ENCODE assay signal across 9 cellular contexts in the genomic region with DNA sequence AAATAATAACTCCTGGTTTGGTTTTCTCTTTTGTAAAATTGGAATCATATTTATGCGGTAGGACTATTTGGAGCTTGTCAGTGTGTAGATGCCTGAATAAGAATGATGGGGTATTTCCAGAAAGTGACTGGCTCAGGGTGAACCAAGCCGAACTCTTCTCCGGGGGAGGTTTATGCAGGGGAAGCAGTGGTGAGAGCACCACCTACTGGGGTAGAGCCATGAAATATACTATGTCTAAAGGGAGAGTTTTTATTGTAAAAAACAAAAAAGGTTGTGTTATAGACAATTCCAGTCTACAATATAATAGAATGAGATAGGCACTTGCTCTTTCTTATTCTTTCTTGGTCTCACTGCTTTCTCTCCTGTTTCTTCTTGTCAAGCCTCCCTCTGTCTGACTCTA.
DNase-seq lines count a peak whose midpoint lies in the region; ATAC-seq and TF ChIP-seq lines count a peak whose summit lies in the region.
"Had no signal": no experiment of that assay in that cellular context is flagged by ENCODE, and none has a peak within 500 bp of the region (broad histone marks: within the 10 kb centered on the region; RNA-seq: fewer than 3 reads in every experiment).

No MANE protein-coding gene starts in this region.

- WGBS in gastroesophageal sphincter (ENCODE audit: low coverage in 1 of 2), 2 donors, result 40 to 43% methylated on average over 1 to 3 of the region's 3 CpGs

- no peaks in the 10 kb centered on the region for H3K27me3 ChIP-seq in gastroesophageal sphincter

- peak; percentile 36 for TF ChIP-seq CTCF in fibroblast of villous mesenchyme (IDR thresholded peaks at IDR 0.05; ENCODE audit: insufficient read depth, low read depth, low read length)
- TF ChIP-seq CTCF in gastroesophageal sphincter (IDR thresholded peaks at IDR 0.05), result no peak

- H3K4me3 ChIP-seq in fibroblast of villous mesenchyme (ENCODE audit: low read depth, low read length) (no peak overlapping the region), gastroesophageal sphincter (no peak overlapping the region)

- no peaks in the 10 kb centered on the region for H3K36me3 ChIP-seq in gastroesophageal sphincter

- no peak for TF ChIP-seq POLR2A in gastroesophageal sphincter (IDR thresholded peaks at IDR 0.05)

- ATAC-seq in GM18870 (IDR thresholded peaks at IDR 0.05; ENCODE audit: unreplicated experiment) (peak; percentile 50), gastroesophageal sphincter (no peak)

- DNase-seq in A172 (ENCODE audit: low spot score) (peak; percentile 8), NCI-H748 (lab: John Stamatoyannopoulos, UW; ENCODE audit: unreplicated experiment) (peak; percentile 60), fibroblast of villous mesenchyme (ENCODE audit: low read depth) (peak; percentile 5), MV-4-11 (lab: John Stamatoyannopoulos, UW) (no peak), cardiac septum (ENCODE audit: low spot score) (no peak)
- DNase-seq in activated CD4-positive, CD25-positive, alpha-beta regulatory T cell treated with anti-CD3 and anti-CD28 coated beads, Interleukin-2, amount 50 U/mL, for 72 hours, result no peak
- DNase-seq: activated B cell treated with CpG ODN at 0.5 μM for 24 hours had no signal

- TF ChIP-seq EP300 in gastroesophageal sphincter (IDR thresholded peaks at IDR 0.05), result no peak

- no peak overlapping the region for H3K27ac ChIP-seq in gastroesophageal sphincter

- H3K9me3 ChIP-seq in gastroesophageal sphincter, result no peaks in the 10 kb centered on the region

- no peaks in the 10 kb centered on the region for H3K4me1 ChIP-seq in gastroesophageal sphincter

- intact Hi-C loops in cardiac septum (cut with DNase I), result no loop called here

Comparison
In these comparisons a context has a peak if more than half of its experiments do, and no peak if none do; other contexts are left out.
1. DNase-seq: peak in A172 (single experiment), NCI-H748 (single experiment) and fibroblast of villous mesenchyme (single experiment); none in activated CD4-positive, CD25-positive, alpha-beta regulatory T cell treated with anti-CD3 and anti-CD28 coated beads, Interleukin-2, amount 50 U/mL, for 72 hours (single experiment), MV-4-11 (single experiment) and cardiac septum (single experiment).